In the genomic region with DNA sequence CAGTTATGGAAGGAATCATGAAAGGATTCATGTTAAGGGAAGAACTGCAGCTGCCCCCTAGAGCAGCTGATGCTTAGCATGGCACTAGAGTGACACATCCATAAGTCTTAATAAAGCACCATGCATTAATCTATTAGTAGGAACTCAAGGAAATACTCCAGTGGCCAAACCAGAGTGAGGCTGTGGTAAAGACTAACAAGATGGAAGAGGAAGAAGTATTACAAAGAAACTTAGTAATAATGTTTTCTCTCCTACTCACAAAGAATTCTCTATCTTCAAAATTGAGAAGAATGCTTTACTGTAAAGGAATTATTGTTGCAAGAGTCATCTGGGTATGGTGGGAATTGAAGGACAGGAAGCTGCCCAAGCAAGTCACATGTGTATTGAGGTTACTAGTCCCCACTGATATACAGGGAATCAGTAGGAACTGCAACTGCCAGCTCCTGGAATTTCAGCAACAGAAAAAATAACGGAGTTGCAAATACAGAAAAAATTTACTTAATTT, we compare ENCODE assay signal across 1 cellular context.
TF ChIP-seq lines count a peak whose summit lies in the region.

No MANE protein-coding gene starts in this region.

TF ChIP-seq in GM12878, 131 proteins besides CTCF, POLR2A, EP300 and RAD21 (continued from another document):
- TF ChIP-seq, protein P1, sequence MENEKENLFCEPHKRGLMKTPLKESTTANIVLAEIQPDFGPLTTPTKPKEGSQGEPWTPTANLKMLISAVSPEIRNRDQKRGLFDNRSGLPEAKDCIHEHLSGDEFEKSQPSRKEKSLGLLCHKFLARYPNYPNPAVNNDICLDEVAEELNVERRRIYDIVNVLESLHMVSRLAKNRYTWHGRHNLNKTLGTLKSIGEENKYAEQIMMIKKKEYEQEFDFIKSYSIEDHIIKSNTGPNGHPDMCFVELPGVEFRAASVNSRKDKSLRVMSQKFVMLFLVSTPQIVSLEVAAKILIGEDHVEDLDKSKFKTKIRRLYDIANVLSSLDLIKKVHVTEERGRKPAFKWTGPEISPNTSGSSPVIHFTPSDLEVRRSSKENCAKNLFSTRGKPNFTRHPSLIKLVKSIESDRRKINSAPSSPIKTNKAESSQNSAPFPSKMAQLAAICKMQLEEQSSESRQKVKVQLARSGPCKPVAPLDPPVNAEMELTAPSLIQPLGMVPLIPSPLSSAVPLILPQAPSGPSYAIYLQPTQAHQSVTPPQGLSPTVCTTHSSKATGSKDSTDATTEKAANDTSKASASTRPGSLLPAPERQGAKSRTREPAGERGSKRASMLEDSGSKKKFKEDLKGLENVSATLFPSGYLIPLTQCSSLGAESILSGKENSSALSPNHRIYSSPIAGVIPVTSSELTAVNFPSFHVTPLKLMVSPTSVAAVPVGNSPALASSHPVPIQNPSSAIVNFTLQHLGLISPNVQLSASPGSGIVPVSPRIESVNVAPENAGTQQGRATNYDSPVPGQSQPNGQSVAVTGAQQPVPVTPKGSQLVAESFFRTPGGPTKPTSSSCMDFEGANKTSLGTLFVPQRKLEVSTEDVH (IDR thresholded peaks at IDR 0.05; ENCODE audit: low read depth, partially characterized antibody), result no peak
- TF ChIP-seq NR2F1 (conservative IDR thresholded peaks at IDR 0.05) (no peak), E2F4 (IDR thresholded peaks at IDR 0.05; ENCODE audit: low read depth, low read length) (no peak), EGR1 (IDR thresholded peaks at IDR 0.05; ENCODE audit: borderline replicate concordance in 1 of 2, low read depth in 2 of 2, low read length in 2 of 2) (no peak), ZNF207 (IDR thresholded peaks at IDR 0.05; ENCODE audit: borderline replicate concordance) (no peak), MYB (IDR thresholded peaks at IDR 0.05; ENCODE audit: borderline replicate concordance, low read depth, low read length) (no peak), KDM1A (IDR thresholded peaks at IDR 0.05; ENCODE audit: borderline replicate concordance) (no peak), PAX8 (IDR thresholded peaks at IDR 0.05) (no peak), BCL11A (IDR thresholded peaks at IDR 0.05; ENCODE audit: low read depth, low read length) (no peak)
- TF ChIP-seq, protein P2, sequence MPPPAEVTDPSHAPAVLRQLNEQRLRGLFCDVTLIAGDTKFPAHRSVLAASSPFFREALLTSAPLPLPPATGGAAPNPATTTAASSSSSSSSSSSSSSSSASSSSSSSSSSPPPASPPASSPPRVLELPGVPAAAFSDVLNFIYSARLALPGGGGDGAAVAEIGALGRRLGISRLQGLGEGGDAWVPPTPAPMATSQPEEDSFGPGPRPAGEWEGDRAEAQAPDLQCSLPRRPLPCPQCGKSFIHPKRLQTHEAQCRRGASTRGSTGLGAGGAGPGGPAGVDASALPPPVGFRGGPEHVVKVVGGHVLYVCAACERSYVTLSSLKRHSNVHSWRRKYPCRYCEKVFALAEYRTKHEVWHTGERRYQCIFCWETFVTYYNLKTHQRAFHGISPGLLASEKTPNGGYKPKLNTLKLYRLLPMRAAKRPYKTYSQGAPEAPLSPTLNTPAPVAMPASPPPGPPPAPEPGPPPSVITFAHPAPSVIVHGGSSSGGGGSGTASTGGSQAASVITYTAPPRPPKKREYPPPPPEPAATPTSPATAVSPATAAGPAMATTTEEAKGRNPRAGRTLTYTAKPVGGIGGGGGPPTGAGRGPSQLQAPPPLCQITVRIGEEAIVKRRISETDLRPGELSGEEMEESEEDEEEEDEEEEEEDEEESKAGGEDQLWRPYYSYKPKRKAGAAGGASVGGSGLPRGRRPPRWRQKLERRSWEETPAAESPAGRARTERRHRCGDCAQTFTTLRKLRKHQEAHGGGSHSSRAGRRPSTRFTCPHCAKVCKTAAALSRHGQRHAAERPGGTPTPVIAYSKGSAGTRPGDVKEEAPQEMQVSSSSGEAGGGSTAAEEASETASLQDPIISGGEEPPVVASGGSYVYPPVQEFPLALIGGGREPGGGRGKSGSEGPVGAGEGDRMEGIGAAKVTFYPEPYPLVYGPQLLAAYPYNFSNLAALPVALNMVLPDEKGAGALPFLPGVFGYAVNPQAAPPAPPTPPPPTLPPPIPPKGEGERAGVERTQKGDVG (CRISPR knock-in tag; IDR thresholded peaks at IDR 0.05), result no peak
